1 cellular context compared by ENCODE assay signal in the genomic region with DNA sequence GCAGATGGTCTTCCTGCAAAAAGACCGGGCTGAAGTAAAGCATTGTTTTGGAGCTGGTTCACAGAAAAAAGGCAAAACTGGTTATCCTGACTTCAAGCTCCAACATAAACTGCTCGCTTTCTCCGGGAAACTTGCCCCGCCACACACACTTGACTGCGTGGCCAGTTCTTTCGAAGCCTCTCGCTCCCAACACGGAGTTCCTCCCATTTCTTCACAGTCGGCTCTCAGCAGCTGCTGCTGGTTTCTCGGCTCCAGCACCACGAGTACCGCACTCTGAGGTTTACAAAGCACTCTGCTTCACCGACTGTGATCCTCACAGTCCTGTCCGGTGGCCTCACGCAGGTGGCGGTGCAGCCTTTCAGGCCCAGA.
TF ChIP-seq lines count a peak whose summit lies in the region.

No MANE protein-coding gene starts in this region.

TF ChIP-seq in K562, 482 proteins besides CTCF, POLR2A, EP300 and RAD21 (continues in another document):
- TF ChIP-seq MGA (IDR thresholded peaks at IDR 0.05), result peak; percentile 97
- TF ChIP-seq E2F6 (IDR thresholded peaks at IDR 0.05; ENCODE audit: borderline replicate concordance in 1 of 2, extremely low read depth in 1 of 2, insufficient read depth in 1 of 2, insufficient read length in 1 of 2, low read depth in 1 of 2, low read length in 1 of 2, poor library complexity in 1 of 2, severe bottlenecking in 1 of 2), result peak; percentile 64 to 83
- peak; percentile 83 for TF ChIP-seq NUFIP1 (IDR thresholded peaks at IDR 0.05; ENCODE audit: partially characterized antibody)
- peak; percentile 44; the same call in 1 of the 2 replicates for TF ChIP-seq DMBX1 (CRISPR knock-in tag; IDR thresholded peaks at IDR 0.05; ENCODE audit: borderline replicate concordance)
- no peak for TF ChIP-seq ATF2 (CRISPR knock-in tag; IDR thresholded peaks at IDR 0.05)
- peak; percentile 23; the same call in 1 of the 2 replicates for TF ChIP-seq ZSCAN29 (IDR thresholded peaks at IDR 0.05)
- TF ChIP-seq, protein P1, sequence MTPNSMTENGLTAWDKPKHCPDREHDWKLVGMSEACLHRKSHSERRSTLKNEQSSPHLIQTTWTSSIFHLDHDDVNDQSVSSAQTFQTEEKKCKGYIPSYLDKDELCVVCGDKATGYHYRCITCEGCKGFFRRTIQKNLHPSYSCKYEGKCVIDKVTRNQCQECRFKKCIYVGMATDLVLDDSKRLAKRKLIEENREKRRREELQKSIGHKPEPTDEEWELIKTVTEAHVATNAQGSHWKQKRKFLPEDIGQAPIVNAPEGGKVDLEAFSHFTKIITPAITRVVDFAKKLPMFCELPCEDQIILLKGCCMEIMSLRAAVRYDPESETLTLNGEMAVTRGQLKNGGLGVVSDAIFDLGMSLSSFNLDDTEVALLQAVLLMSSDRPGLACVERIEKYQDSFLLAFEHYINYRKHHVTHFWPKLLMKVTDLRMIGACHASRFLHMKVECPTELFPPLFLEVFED (CRISPR knock-in tag; conservative IDR thresholded peaks at IDR 0.05), result 0 out of 2 replicates have a peak, but pooled peaks have one; percentile 11
- no peak for TF ChIP-seq NR4A1 (CRISPR knock-in tag; IDR thresholded peaks at IDR 0.05)
- peak; percentile 45; the same call in 1 of the 2 replicates for TF ChIP-seq NR4A1 (tag; IDR thresholded peaks at IDR 0.05)
- TF ChIP-seq RREB1 (CRISPR knock-in tag; IDR thresholded peaks at IDR 0.05), result 0 out of 2 replicates have a peak, but pooled peaks have one; percentile 7
- TF ChIP-seq FOXA3 (CRISPR knock-in tag; conservative IDR thresholded peaks at IDR 0.05 in 1 of 2, IDR thresholded peaks at IDR 0.05 in 1 of 2), result 0 out of 4 replicates have a peak, but pooled peaks of 1 of the 2 experiments have one; percentile 8
- TF ChIP-seq ZKSCAN8 (CRISPR knock-in tag; IDR thresholded peaks at IDR 0.05), result peak; percentile 50; the same call in 1 of the 2 replicates
- TF ChIP-seq HDAC8 (tag; IDR thresholded peaks at IDR 0.05), result 0 out of 2 replicates have a peak, but pooled peaks have one; percentile 18
- peak; percentile 73; the same call in 1 of the 2 replicates for TF ChIP-seq ZNF197 (CRISPR knock-in tag; IDR thresholded peaks at IDR 0.05; ENCODE audit: low read depth)
- TF ChIP-seq ZNF217 (CRISPR knock-in tag; IDR thresholded peaks at IDR 0.05), result no peak
- TF ChIP-seq ZNF445 (CRISPR knock-in tag; IDR thresholded peaks at IDR 0.05; ENCODE audit: low read depth), result 0 out of 2 replicates have a peak, but pooled peaks have one; percentile 25
- 0 out of 2 replicates have a peak, but pooled peaks have one; percentile 20 for TF ChIP-seq SMAD4 (CRISPR knock-in tag; conservative IDR thresholded peaks at IDR 0.05)
- TF ChIP-seq FOXJ2 (tag; IDR thresholded peaks at IDR 0.05), result 0 out of 2 replicates have a peak, but pooled peaks have one; percentile 66
- TF ChIP-seq EGR1 (conservative IDR thresholded peaks at IDR 0.05), result no peak
- TF ChIP-seq, protein P2, sequence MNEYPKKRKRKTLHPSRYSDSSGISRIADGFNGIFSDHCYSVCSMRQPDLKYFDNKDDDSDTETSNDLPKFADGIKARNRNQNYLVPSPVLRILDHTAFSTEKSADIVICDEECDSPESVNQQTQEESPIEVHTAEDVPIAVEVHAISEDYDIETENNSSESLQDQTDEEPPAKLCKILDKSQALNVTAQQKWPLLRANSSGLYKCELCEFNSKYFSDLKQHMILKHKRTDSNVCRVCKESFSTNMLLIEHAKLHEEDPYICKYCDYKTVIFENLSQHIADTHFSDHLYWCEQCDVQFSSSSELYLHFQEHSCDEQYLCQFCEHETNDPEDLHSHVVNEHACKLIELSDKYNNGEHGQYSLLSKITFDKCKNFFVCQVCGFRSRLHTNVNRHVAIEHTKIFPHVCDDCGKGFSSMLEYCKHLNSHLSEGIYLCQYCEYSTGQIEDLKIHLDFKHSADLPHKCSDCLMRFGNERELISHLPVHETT (CRISPR knock-in tag; conservative IDR thresholded peaks at IDR 0.05 in 1 of 2, IDR thresholded peaks at IDR 0.05 in 1 of 2), result peak in 1 of 2 experiments; percentile 59; a peak in 1 of 4 replicates
- 0 out of 2 replicates have a peak, but pooled peaks have one; percentile 6 for TF ChIP-seq SMARCE1 (IDR thresholded peaks at IDR 0.05)
- no peak for TF ChIP-seq UBTF (IDR thresholded peaks at IDR 0.05; ENCODE audit: borderline replicate concordance in 1 of 2, low read depth in 2 of 2, low read length in 2 of 2)
- TF ChIP-seq DIDO1 (tag; IDR thresholded peaks at IDR 0.05; ENCODE audit: low read depth), result peak; percentile 17; the same call in 1 of the 2 replicates
